ENCODE assay signal across 16 cellular contexts in the genomic region with DNA sequence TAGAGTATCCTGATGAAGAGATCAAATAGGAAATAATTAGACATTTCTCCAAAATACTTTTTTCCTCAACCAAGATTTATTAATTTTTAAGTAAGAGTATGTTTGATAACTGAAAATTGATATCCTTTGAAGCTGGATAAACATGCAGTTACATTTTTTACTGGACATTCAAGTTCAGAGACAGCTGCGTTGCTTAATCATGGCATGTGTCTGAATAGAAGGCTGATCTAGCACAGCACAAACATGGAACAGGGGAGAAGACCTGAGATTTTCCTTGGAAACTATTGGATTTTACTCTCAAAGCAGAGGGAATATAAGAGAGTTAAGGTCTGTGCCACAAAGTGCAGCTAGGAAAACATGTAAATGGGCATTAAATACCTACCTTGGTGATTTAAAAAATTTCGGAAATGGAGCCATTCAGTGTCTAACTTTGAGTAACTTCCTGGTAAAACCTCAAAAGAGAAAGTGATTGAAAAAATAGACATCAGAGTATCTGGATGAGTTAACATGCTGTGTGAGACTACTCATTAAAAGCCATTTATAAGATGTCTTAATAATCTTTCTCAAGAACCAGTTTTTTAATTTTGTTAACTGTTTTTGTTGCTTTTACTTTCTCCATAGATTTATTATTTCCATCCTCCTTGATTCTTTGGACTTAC. TPM values are rescaled to one million over a fixed set of nuclear protein-coding genes. Genes with fewer than 3 reads are reported as not detected.
A peak's percentile ranks its signal among the peaks of the same experiment; 100 is the strongest.
DNase-seq lines count a peak whose midpoint lies in the region; ATAC-seq and TF ChIP-seq lines count a peak whose summit lies in the region.
"Had no signal": no experiment of that assay in that cellular context is flagged by ENCODE, and none has a peak within 500 bp of the region (broad histone marks: within the 10 kb centered on the region; RNA-seq: fewer than 3 reads in every experiment).

No MANE protein-coding gene starts in this region.

- TF ChIP-seq POLR2A in gastrocnemius medialis (IDR thresholded peaks at IDR 0.05): no peak

- no peak for TF ChIP-seq CTCF in gastrocnemius medialis (IDR thresholded peaks at IDR 0.05 in 4 of 5, conservative IDR thresholded peaks at IDR 0.05 in 1 of 5)

- H3K27ac ChIP-seq in gastrocnemius medialis: peak overlapping the region; percentile 33 to 47 (median 38)
- H3K27ac ChIP-seq: 22Rv1, tibial nerve had no signal

- H3K4me3 ChIP-seq in gastrocnemius medialis: no peak overlapping the region
- H3K4me3 ChIP-seq: SJCRH30, tibial nerve had no signal

- ATAC-seq in HG03108 (IDR thresholded peaks at IDR 0.05; ENCODE audit: unreplicated experiment): peak; percentile 60
- no peak for ATAC-seq in gastrocnemius medialis
- no peak for ATAC-seq in HG03439 (IDR thresholded peaks at IDR 0.05; ENCODE audit: unreplicated experiment)
- no peak for ATAC-seq in GM18858 (IDR thresholded peaks at IDR 0.05; ENCODE audit: unreplicated experiment)

- H3K36me3 ChIP-seq in gastrocnemius medialis: no peaks in the 10 kb centered on the region
- H3K36me3 ChIP-seq: SJCRH30, tibial nerve had no signal

- H3K27me3 ChIP-seq in gastrocnemius medialis: no peaks in the 10 kb centered on the region
- H3K27me3 ChIP-seq: SJCRH30, tibial nerve had no signal

- no peaks in the 10 kb centered on the region for H3K9me3 ChIP-seq in gastrocnemius medialis
- H3K9me3 ChIP-seq: SJCRH30, tibial nerve had no signal

- DNase-seq in NOMO-1 (lab: John Stamatoyannopoulos, UW; ENCODE audit: unreplicated experiment in 2 of 2) (peak; percentile 4 to 21), NOMO-1 treated with dmso at 0.1 percent for 144 hours (lab: John Stamatoyannopoulos, UW; ENCODE audit: unreplicated experiment) (no peak), amniotic epithelial cell (ENCODE audit: low read depth) (peak; percentile 53), gastrocnemius medialis (no peak), NAMALWA (ENCODE audit: low spot score) (no peak)
- DNase-seq: activated B cell treated with CpG ODN at 0.5 μM for 24 hours; activated effector memory CD4-positive, alpha-beta T cell treated with anti-CD3 and anti-CD28 coated beads, Interleukin-2, amount 50 U/mL, for 16 hours; NCI-H1092 treated with DMSO at 0.1 percent for 48 hours; NCI-H446 treated with DMSO at 0.1 percent for 48 hours; retina; SJCRH30 had no signal

- in situ Hi-C loops in gastrocnemius medialis (cut with MboI; ENCODE audit: low sequenced_read_pairs in 4 of 4): no loop called here

- intact Hi-C loops in gastrocnemius medialis (cut with DNase I; ENCODE audit: low total_unique reads): no loop called here

- H3K4me1 ChIP-seq in gastrocnemius medialis: peaks cover 57 to 76% of the 10 kb centered on the region in 2 donors

RNA-seq across cellular contexts. Expression of a gene that starts 31.8 kb away (rescaled TPM):
- 100 to 1,000 TPM in 2 of 4 donors, 10 to 100 TPM in 2; 93.2 to 194 (median 119) TPM for total RNA-seq in gastrocnemius medialis

Comparison
In these comparisons a context has a peak if more than half of its experiments do, and no peak if none do; other contexts are left out.
1. DNase-seq: peak in NOMO-1 (2 of 2) and amniotic epithelial cell (single experiment); none in NOMO-1 treated with dmso at 0.1 percent for 144 hours (single experiment), gastrocnemius medialis (0 of 2) and NAMALWA (single experiment).